2 cellular contexts compared by ENCODE assay signal in genomic region chr11:16356057-16356750, GRCh38.
TF ChIP-seq lines count a peak whose summit lies in the region.

TSS of gene SOX6 (minus strand) at chr11:16356546. CDS start at chr11:16341248, 15,298 bp downstream.

TF ChIP-seq in SK-N-SH treated with all-trans-retinoic acid at 6 μM for 48 hours, 23 proteins besides CTCF, POLR2A, EP300 and RAD21 (continued from another document):
- TF ChIP-seq BACH2 (CRISPR knock-in tag; IDR thresholded peaks at IDR 0.05; ENCODE audit: borderline replicate concordance) (no peak), TSHZ2 (CRISPR knock-in tag; IDR thresholded peaks at IDR 0.05) (no peak), ZC3H10 (CRISPR knock-in tag; IDR thresholded peaks at IDR 0.05) (0 out of 2 replicates have a peak, but pooled peaks have one; percentile 16)

TF ChIP-seq in SK-N-SH, 30 proteins besides CTCF, POLR2A, EP300 and RAD21 (continued from another document):
- no peak for TF ChIP-seq SMC3 (IDR thresholded peaks at IDR 0.05; ENCODE audit: low read depth, low read length)
